ENCODE assay signal across 23 cellular contexts in genomic region chr3:188527389-188527788, GRCh38.
"Had no signal": no experiment of that assay in that cellular context is flagged by ENCODE, and none has a peak within 500 bp of the region (broad histone marks: within the 10 kb centered on the region; RNA-seq: fewer than 3 reads in every experiment).

No MANE protein-coding gene starts in this region.

- H3K36me3 ChIP-seq: WERI-Rb-1 had no signal

- H3K4me1 Mint-ChIP-seq: activated CD4-positive, alpha-beta memory T cell treated with anti-CD3 and anti-CD28 coated beads, Interleukin-2, amount 10 ng/mL, durations not matched to agents 7 days and 5 days; activated CD4-positive, alpha-beta T cell treated with anti-CD3 and anti-CD28 coated beads for 36 hours; activated naive CD4-positive, alpha-beta T cell treated with anti-CD3 and anti-CD28 coated beads, Interleukin-2, amount 10 ng/mL, durations not matched to agents 7 days and 5 days had no signal

- H3K4me2 ChIP-seq: SK-N-SH had no signal

- H3K9ac ChIP-seq: SK-N-SH had no signal

- H3K27ac ChIP-seq: body of pancreas, WERI-Rb-1 had no signal

- H3K9me2 ChIP-seq: SK-N-SH had no signal

- DNase-seq: activated CD4-positive, alpha-beta memory T cell treated with anti-CD3 and anti-CD28 coated beads, Interleukin-2, amount 10 ng/mL, durations not matched to agents 7 days and 5 days; activated CD4-positive, alpha-beta T cell treated with anti-CD3 and anti-CD28 coated beads for 36 hours; activated CD4-positive, alpha-beta T cell treated with anti-CD3 and anti-CD28 coated beads, Interleukin-2, amount 50 U/mL, for 1 hour; activated gamma-delta T cell treated with Interleukin-2 at 50 U/mL for 16 hours; activated naive CD4-positive, alpha-beta T cell treated with anti-CD3 and anti-CD28 coated beads, Interleukin-2, amount 10 ng/mL, durations not matched to agents 7 days and 5 days; activated naive CD8-positive, alpha-beta T cell treated with anti-CD3 and anti-CD28 coated beads for 36 hours; activated T-cell treated with anti-CD3 and anti-CD28 coated beads for 4 hours; activated T-cell treated with anti-CD3 and anti-CD28 coated beads, Interleukin-2, amount 50 U/mL, for 72 hours; aorta; body of pancreas; central memory CD4-positive, alpha-beta T cell; Karpas-422; MM.1S; NCI-H1105; NCI-H1436; NCI-H1694 treated with DMSO at 0.1 percent for 48 hours; NCI-H2029 treated with DMSO at 0.1 percent for 48 hours; NCI-H446; NCI-H524; SK-N-SH; T-helper 1 cell; WERI-Rb-1 had no signal

- ATAC-seq: activated CD4-positive, alpha-beta T cell treated with anti-CD3 and anti-CD28 coated beads for 36 hours; activated T-cell treated with anti-CD3 and anti-CD28 coated beads, Interleukin-2, amount 50 U/mL, for 72 hours; body of pancreas had no signal

- H3K9me3 Mint-ChIP-seq: activated CD4-positive, alpha-beta memory T cell treated with anti-CD3 and anti-CD28 coated beads, Interleukin-2, amount 10 ng/mL, durations not matched to agents 7 days and 5 days; activated naive CD4-positive, alpha-beta T cell treated with anti-CD3 and anti-CD28 coated beads, Interleukin-2, amount 10 ng/mL, durations not matched to agents 7 days and 5 days; activated naive CD8-positive, alpha-beta T cell treated with anti-CD3 and anti-CD28 coated beads for 36 hours; activated T-cell treated with anti-CD3 and anti-CD28 coated beads, Interleukin-2, amount 50 U/mL, for 72 hours; activated T-helper 2 cell treated with anti-CD3 and anti-CD28 coated beads, Interferon-gamma antibody, Interleukin-2, Interleukin-4, amounts not matched to agents 10 μg/mL and 5 μg/mL and 100 μg/mL, durations not matched to agents 14 hours and 24 hours and 36 hours had no signal

- H3K27me3 ChIP-seq: body of pancreas had no signal

- H3K9me3 ChIP-seq: body of pancreas, SK-N-SH had no signal

- H3K4me3 ChIP-seq: body of pancreas had no signal

- H3K4me3 Mint-ChIP-seq: activated CD4-positive, alpha-beta memory T cell treated with anti-CD3 and anti-CD28 coated beads, Interleukin-2, amount 10 ng/mL, durations not matched to agents 7 days and 5 days; activated CD4-positive, alpha-beta T cell treated with anti-CD3 and anti-CD28 coated beads for 36 hours; activated naive CD4-positive, alpha-beta T cell treated with anti-CD3 and anti-CD28 coated beads, Interleukin-2, amount 10 ng/mL, durations not matched to agents 7 days and 5 days; activated naive CD8-positive, alpha-beta T cell treated with anti-CD3 and anti-CD28 coated beads for 36 hours; activated T-cell treated with anti-CD3 and anti-CD28 coated beads, Interleukin-2, amount 50 U/mL, for 72 hours had no signal

- H3K27me3 Mint-ChIP-seq: activated CD4-positive, alpha-beta memory T cell treated with anti-CD3 and anti-CD28 coated beads, Interleukin-2, amount 10 ng/mL, durations not matched to agents 7 days and 5 days; activated CD4-positive, alpha-beta T cell treated with anti-CD3 and anti-CD28 coated beads for 36 hours; activated naive CD4-positive, alpha-beta T cell treated with anti-CD3 and anti-CD28 coated beads, Interleukin-2, amount 10 ng/mL, durations not matched to agents 7 days and 5 days; activated naive CD8-positive, alpha-beta T cell treated with anti-CD3 and anti-CD28 coated beads for 36 hours had no signal

- H3K27ac Mint-ChIP-seq: activated CD4-positive, alpha-beta memory T cell treated with anti-CD3 and anti-CD28 coated beads, Interleukin-2, amount 10 ng/mL, durations not matched to agents 7 days and 5 days; activated CD4-positive, alpha-beta T cell treated with anti-CD3 and anti-CD28 coated beads for 36 hours; activated naive CD4-positive, alpha-beta T cell treated with anti-CD3 and anti-CD28 coated beads, Interleukin-2, amount 10 ng/mL, durations not matched to agents 7 days and 5 days; activated naive CD8-positive, alpha-beta T cell treated with anti-CD3 and anti-CD28 coated beads for 36 hours; activated T-cell treated with anti-CD3 and anti-CD28 coated beads, Interleukin-2, amount 50 U/mL, for 72 hours; activated T-helper 2 cell treated with anti-CD3 and anti-CD28 coated beads, Interferon-gamma antibody, Interleukin-2, Interleukin-4, amounts not matched to agents 10 μg/mL and 5 μg/mL and 100 μg/mL, durations not matched to agents 14 hours and 24 hours and 36 hours had no signal
